In the genomic region with DNA sequence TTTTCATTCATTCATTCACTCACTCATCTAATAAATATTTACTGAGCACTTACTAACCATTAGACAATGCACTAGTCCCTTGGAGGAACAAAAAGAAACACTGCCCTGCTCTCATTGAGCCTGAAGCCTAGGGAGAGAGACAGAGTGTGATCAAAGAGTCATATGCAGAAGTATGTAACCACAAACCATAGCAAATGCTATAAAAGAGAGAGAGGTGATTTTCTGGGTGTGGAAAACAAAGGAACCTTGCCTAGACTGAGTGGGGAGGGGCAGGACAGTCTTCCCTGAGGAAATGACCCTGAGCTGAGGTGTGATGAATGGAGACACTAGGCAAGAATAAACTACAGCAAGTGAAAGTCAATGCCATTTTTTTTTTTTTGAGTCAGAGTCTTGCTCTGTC, we compare ENCODE assay signal across 11 cellular contexts. TPM values are rescaled to one million over a fixed set of nuclear protein-coding genes. Genes with fewer than 3 reads are reported as not detected.
A peak's percentile ranks its signal among the peaks of the same experiment; 100 is the strongest.
DNase-seq lines count a peak whose midpoint lies in the region; ATAC-seq and TF ChIP-seq lines count a peak whose summit lies in the region.
"Had no signal": no experiment of that assay in that cellular context is flagged by ENCODE, and none has a peak within 500 bp of the region (broad histone marks: within the 10 kb centered on the region; RNA-seq: fewer than 3 reads in every experiment).

No MANE protein-coding gene starts in this region.

- ATAC-seq in GM18502 (IDR thresholded peaks at IDR 0.05; ENCODE audit: poor library complexity, unreplicated experiment): no peak

- no peaks in the 10 kb centered on the region for H3K9me3 Mint-ChIP-seq in progenitor cell of endocrine pancreas (ENCODE audit: low read depth)

- no peak for TF ChIP-seq CTCF in choroid plexus epithelial cell (conservative IDR thresholded peaks at IDR 0.05; ENCODE audit: low read depth, low read length)
- TF ChIP-seq CTCF in progenitor cell of endocrine pancreas (IDR thresholded peaks at IDR 0.05; ENCODE audit: unreplicated experiment): no peak

- peaks cover 5% of the 10 kb centered on the region for H3K27me3 Mint-ChIP-seq in progenitor cell of endocrine pancreas

- H3K27ac Mint-ChIP-seq in progenitor cell of endocrine pancreas: peak overlapping the region; percentile 15

- no peaks in the 10 kb centered on the region for H3K4me1 Mint-ChIP-seq in progenitor cell of endocrine pancreas (ENCODE audit: low read depth)

- H3K4me3 Mint-ChIP-seq in progenitor cell of endocrine pancreas (ENCODE audit: low read depth): no peak overlapping the region

- H3K4me3 ChIP-seq in choroid plexus epithelial cell (ENCODE audit: low read depth, low read length): no peak overlapping the region
- H3K4me3 ChIP-seq in HAP-1: no peak overlapping the region
- H3K4me3 ChIP-seq: pancreas had no signal

- H3K27me3 ChIP-seq in HAP-1 (ENCODE audit: low read depth): peaks cover 2% of the 10 kb centered on the region; the same call in 1 of the 2 replicates
- H3K27me3 ChIP-seq: pancreas had no signal

- DNase-seq in GM04504 (ENCODE audit: low read depth) (peak; percentile 72), NCI-H2029 (lab: John Stamatoyannopoulos, UW) (peak; percentile 25), choroid plexus epithelial cell (ENCODE audit: low read depth) (peak; percentile 76), progenitor cell of endocrine pancreas (ENCODE audit: low spot score, unreplicated experiment) (no peak), HAP-1 (ENCODE audit: low spot score in 2 of 2) (no peak), NCI-H2227 (lab: John Stamatoyannopoulos, UW; ENCODE audit: unreplicated experiment) (no peak), occipital lobe (lab: John Stamatoyannopoulos, UW) (no peak)
- DNase-seq: NCI-H1436, pancreas had no signal

- H3K9me3 ChIP-seq in HAP-1: no peaks in the 10 kb centered on the region
- H3K9me3 ChIP-seq: pancreas had no signal

- in situ Hi-C loops in HAP-1 (cut with MboI; ENCODE audit: low sequenced_read_pairs): no loop called here

- no peaks in the 10 kb centered on the region for H3K36me3 ChIP-seq in HAP-1 (replicated peaks)
- H3K36me3 ChIP-seq: pancreas had no signal

- no peaks in the 10 kb centered on the region for H3K36me3 Mint-ChIP-seq in progenitor cell of endocrine pancreas (ENCODE audit: insufficient read depth)

- H3K4me1 ChIP-seq in HAP-1: no peaks in the 10 kb centered on the region
- H3K4me1 ChIP-seq: pancreas had no signal

RNA-seq across cellular contexts. Expression of a gene that starts 10.8 kb away (rescaled TPM):
- 0.57 and 0.71 TPM in 2 replicates for total RNA-seq in progenitor cell of endocrine pancreas
- 1.1 TPM for total RNA-seq in occipital lobe
- total RNA-seq: T-helper 1 cell treated with Interleukin-12 subunit alpha and Interleukin-12 subunit beta and Interleukin-4 antibody, amounts not matched to agents 30 ng/mL and 1 ng/mL, for 36 hours had no signal

Comparison
In these comparisons a context has a peak if more than half of its experiments do, and no peak if none do; other contexts are left out.
1. DNase-seq: peak in GM04504 (single experiment), NCI-H2029 (single experiment) and choroid plexus epithelial cell (single experiment); none in progenitor cell of endocrine pancreas (single experiment), HAP-1 (0 of 2), NCI-H2227 (single experiment) and occipital lobe (single experiment).